In the genomic region with DNA sequence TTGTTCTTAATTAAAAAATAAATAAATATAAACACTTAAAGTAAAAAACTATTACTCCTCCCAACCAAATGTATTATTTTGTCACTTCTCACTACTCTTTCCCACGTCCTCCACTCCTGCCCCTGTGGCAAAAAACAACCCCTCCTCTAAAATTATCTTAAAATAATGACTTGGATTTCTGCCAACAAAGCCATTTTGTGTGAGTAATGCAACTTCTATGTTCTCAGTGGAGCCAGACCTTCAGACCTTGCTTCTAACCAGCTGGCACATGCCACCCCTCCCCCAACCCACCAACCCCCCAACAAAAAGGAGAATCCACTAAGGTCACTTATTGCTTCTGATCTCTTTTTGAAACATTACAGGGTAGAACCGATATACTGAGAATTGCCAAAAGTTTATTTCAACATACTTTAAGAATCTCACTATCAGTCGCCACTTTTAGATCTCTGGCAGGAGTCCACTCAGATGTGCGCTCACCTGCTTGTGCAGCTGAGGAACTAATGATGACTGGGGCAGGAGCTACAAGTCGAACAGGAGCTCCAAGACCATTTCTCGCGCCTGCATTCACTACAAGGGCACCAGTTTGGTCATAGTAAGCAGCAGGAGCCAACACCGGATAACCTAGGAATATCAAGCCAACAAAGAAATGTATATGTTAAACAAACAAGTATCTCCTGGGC, we compare ENCODE assay signal across 8 cellular contexts. TPM values are rescaled to one million over a fixed set of nuclear protein-coding genes. Genes with fewer than 3 reads are reported as not detected.
A peak's percentile ranks its signal among the peaks of the same experiment; 100 is the strongest.
DNase-seq lines count a peak whose midpoint lies in the region; ATAC-seq and TF ChIP-seq lines count a peak whose summit lies in the region.

No MANE protein-coding gene starts in this region.

- H3K4me1 Mint-ChIP-seq in activated CD4-positive, alpha-beta T cell treated with anti-CD3 and anti-CD28 coated beads for 36 hours: peaks cover 10% of the 10 kb centered on the region
- peaks cover 10% of the 10 kb centered on the region for H3K4me1 Mint-ChIP-seq in activated CD4-positive, alpha-beta T cell treated with anti-CD3 and anti-CD28 coated beads, Interleukin-2, amount 10 ng/mL, durations not matched to agents 24 days and 14 days
- H3K4me1 Mint-ChIP-seq in stimulated activated effector memory CD8-positive, alpha-beta T cell treated with anti-CD3 and anti-CD28 coated beads, Interleukin-12 subunit alpha, Interleukin-12 subunit beta, amount 100 ng/mL, for 72 hours: peaks cover 2% of the 10 kb centered on the region

- no peak overlapping the region for H3K4me3 ChIP-seq in fibroblast of the aortic adventitia (ENCODE audit: low read depth, low read length)

- in situ Hi-C loops in GM13976 (cut with MboI; ENCODE audit: low sequenced_read_pairs, unreplicated experiment): no loop called here

- H3K27ac Mint-ChIP-seq in activated CD4-positive, alpha-beta T cell treated with anti-CD3 and anti-CD28 coated beads for 36 hours: peak overlapping the region; percentile 6
- H3K27ac Mint-ChIP-seq in activated CD4-positive, alpha-beta T cell treated with anti-CD3 and anti-CD28 coated beads, Interleukin-2, amount 10 ng/mL, durations not matched to agents 24 days and 14 days: no peak overlapping the region
- peak overlapping the region; percentile 60 for H3K27ac Mint-ChIP-seq in stimulated activated effector memory CD8-positive, alpha-beta T cell treated with anti-CD3 and anti-CD28 coated beads, Interleukin-12 subunit alpha, Interleukin-12 subunit beta, amount 100 ng/mL, for 72 hours

- POLR2A ChIA-PET in activated CD4-positive, alpha-beta T cell treated with anti-CD3 and anti-CD28 coated beads for 36 hours (lab: Charles Lee): no interaction called here

- ATAC-seq in activated CD4-positive, alpha-beta T cell treated with anti-CD3 and anti-CD28 coated beads for 36 hours: no peak
- ATAC-seq in stimulated activated effector memory CD8-positive, alpha-beta T cell treated with anti-CD3 and anti-CD28 coated beads, Interleukin-12 subunit alpha, Interleukin-12 subunit beta, amount 100 ng/mL, for 72 hours: no peak
- ATAC-seq in GM18868 (IDR thresholded peaks at IDR 0.05; ENCODE audit: unreplicated experiment): no peak

- intact Hi-C loops in activated CD4-positive, alpha-beta T cell treated with anti-CD3 and anti-CD28 coated beads for 36 hours (cut with DNase I, micrococcal nuclease): no loop called here
- intact Hi-C loops in activated CD4-positive, alpha-beta T cell treated with anti-CD3 and anti-CD28 coated beads, Interleukin-2, amount 10 ng/mL, durations not matched to agents 24 days and 14 days (cut with micrococcal nuclease): no loop called here

- no peak for TF ChIP-seq CTCF in fibroblast of the aortic adventitia (IDR thresholded peaks at IDR 0.05; ENCODE audit: insufficient read depth, low read length)
- no peak for TF ChIP-seq CTCF in GM13976 (IDR thresholded peaks at IDR 0.05; ENCODE audit: borderline replicate concordance, control extremely low read depth, extremely low read depth, insufficient read depth, missing control alignments)

- peaks cover 71% of the 10 kb centered on the region for H3K36me3 Mint-ChIP-seq in activated CD4-positive, alpha-beta T cell treated with anti-CD3 and anti-CD28 coated beads for 36 hours (ENCODE audit: low read depth)
- H3K36me3 Mint-ChIP-seq in activated CD4-positive, alpha-beta T cell treated with anti-CD3 and anti-CD28 coated beads, Interleukin-2, amount 10 ng/mL, durations not matched to agents 24 days and 14 days (ENCODE audit: low read depth): peaks cover 79% of the 10 kb centered on the region
- peaks cover 100% of the 10 kb centered on the region for H3K36me3 Mint-ChIP-seq in stimulated activated effector memory CD8-positive, alpha-beta T cell treated with anti-CD3 and anti-CD28 coated beads, Interleukin-12 subunit alpha, Interleukin-12 subunit beta, amount 100 ng/mL, for 72 hours

- no peaks in the 10 kb centered on the region for H3K9me3 Mint-ChIP-seq in activated CD4-positive, alpha-beta T cell treated with anti-CD3 and anti-CD28 coated beads for 36 hours (ENCODE audit: low read depth)
- H3K9me3 Mint-ChIP-seq in activated CD4-positive, alpha-beta T cell treated with anti-CD3 and anti-CD28 coated beads, Interleukin-2, amount 10 ng/mL, durations not matched to agents 24 days and 14 days: no peaks in the 10 kb centered on the region
- no peaks in the 10 kb centered on the region for H3K9me3 Mint-ChIP-seq in stimulated activated effector memory CD8-positive, alpha-beta T cell treated with anti-CD3 and anti-CD28 coated beads, Interleukin-12 subunit alpha, Interleukin-12 subunit beta, amount 100 ng/mL, for 72 hours

- no peaks in the 10 kb centered on the region for H3K27me3 Mint-ChIP-seq in activated CD4-positive, alpha-beta T cell treated with anti-CD3 and anti-CD28 coated beads for 36 hours
- H3K27me3 Mint-ChIP-seq in activated CD4-positive, alpha-beta T cell treated with anti-CD3 and anti-CD28 coated beads, Interleukin-2, amount 10 ng/mL, durations not matched to agents 24 days and 14 days: no peaks in the 10 kb centered on the region

- DNase-seq in activated CD4-positive, alpha-beta T cell treated with anti-CD3 and anti-CD28 coated beads for 36 hours: no peak
- DNase-seq in activated CD4-positive, alpha-beta T cell treated with anti-CD3 and anti-CD28 coated beads, Interleukin-2, amount 10 ng/mL, durations not matched to agents 24 days and 14 days: no peak
- DNase-seq in OCI-M1 (lab: John Stamatoyannopoulos, UW) (peak; percentile 41), fibroblast of the aortic adventitia (ENCODE audit: low read depth) (peak; percentile 82), GM13976 (ENCODE audit: low spot score) (no peak), GOT3 (lab: John Stamatoyannopoulos, UW) (no peak)
- DNase-seq in stimulated activated effector memory CD8-positive, alpha-beta T cell treated with anti-CD3 and anti-CD28 coated beads, Interleukin-12 subunit alpha, Interleukin-12 subunit beta, amount 100 ng/mL, for 72 hours (ENCODE audit: low spot score in 2 of 2): no peak

- CTCF ChIA-PET in activated CD4-positive, alpha-beta T cell treated with anti-CD3 and anti-CD28 coated beads for 36 hours (lab: Charles Lee): interaction anchor here (0.7 to 1.3 kb wide), 4 partner anchors 14 to 165 kb away, joined by 3 to 4 read pairs (median 3); no protein-coding TSS in a partner anchor

- H3K4me3 Mint-ChIP-seq in activated CD4-positive, alpha-beta T cell treated with anti-CD3 and anti-CD28 coated beads for 36 hours: no peak overlapping the region
- no peak overlapping the region for H3K4me3 Mint-ChIP-seq in activated CD4-positive, alpha-beta T cell treated with anti-CD3 and anti-CD28 coated beads, Interleukin-2, amount 10 ng/mL, durations not matched to agents 24 days and 14 days
- no peak overlapping the region for H3K4me3 Mint-ChIP-seq in stimulated activated effector memory CD8-positive, alpha-beta T cell treated with anti-CD3 and anti-CD28 coated beads, Interleukin-12 subunit alpha, Interleukin-12 subunit beta, amount 100 ng/mL, for 72 hours

RNA-seq across cellular contexts. Expression of a gene that starts 58.3 kb away (rescaled TPM):
- total RNA-seq in activated CD4-positive, alpha-beta T cell treated with anti-CD3 and anti-CD28 coated beads for 36 hours: under 1 TPM; 0.18 to 0.37 TPM
- 0.33 and 0.44 TPM in 2 replicates for total RNA-seq in activated CD4-positive, alpha-beta T cell treated with anti-CD3 and anti-CD28 coated beads, Interleukin-2, amount 10 ng/mL, durations not matched to agents 24 days and 14 days
- total RNA-seq in fibroblast of the aortic adventitia (ENCODE audit: low replicate concordance): 26.8 and 47.5 TPM in 2 replicates

Comparison
In these comparisons a context has a peak if more than half of its experiments do, and no peak if none do; other contexts are left out.
1. DNase-seq: peak in OCI-M1 (single experiment) and fibroblast of the aortic adventitia (single experiment); none in activated CD4-positive, alpha-beta T cell treated with anti-CD3 and anti-CD28 coated beads for 36 hours (single experiment), activated CD4-positive, alpha-beta T cell treated with anti-CD3 and anti-CD28 coated beads, Interleukin-2, amount 10 ng/mL, durations not matched to agents 24 days and 14 days (single experiment), stimulated activated effector memory CD8-positive, alpha-beta T cell treated with anti-CD3 and anti-CD28 coated beads, Interleukin-12 subunit alpha, Interleukin-12 subunit beta, amount 100 ng/mL, for 72 hours (0 of 2), GM13976 (single experiment) and GOT3 (single experiment).
2. RNA of a gene that starts 58.3 kb away (total RNA-seq): 26.8 to 47.5 TPM in fibroblast of the aortic adventitia; 0.33 to 0.44 TPM in activated CD4-positive, alpha-beta T cell treated with anti-CD3 and anti-CD28 coated beads, Interleukin-2, amount 10 ng/mL, durations not matched to agents 24 days and 14 days and 0.18 to 0.37 TPM in activated CD4-positive, alpha-beta T cell treated with anti-CD3 and anti-CD28 coated beads for 36 hours; every median in the first group is over 10 times any median in the second.